Comparison of ENCODE assay signal across 1 cellular context in the genomic region with DNA sequence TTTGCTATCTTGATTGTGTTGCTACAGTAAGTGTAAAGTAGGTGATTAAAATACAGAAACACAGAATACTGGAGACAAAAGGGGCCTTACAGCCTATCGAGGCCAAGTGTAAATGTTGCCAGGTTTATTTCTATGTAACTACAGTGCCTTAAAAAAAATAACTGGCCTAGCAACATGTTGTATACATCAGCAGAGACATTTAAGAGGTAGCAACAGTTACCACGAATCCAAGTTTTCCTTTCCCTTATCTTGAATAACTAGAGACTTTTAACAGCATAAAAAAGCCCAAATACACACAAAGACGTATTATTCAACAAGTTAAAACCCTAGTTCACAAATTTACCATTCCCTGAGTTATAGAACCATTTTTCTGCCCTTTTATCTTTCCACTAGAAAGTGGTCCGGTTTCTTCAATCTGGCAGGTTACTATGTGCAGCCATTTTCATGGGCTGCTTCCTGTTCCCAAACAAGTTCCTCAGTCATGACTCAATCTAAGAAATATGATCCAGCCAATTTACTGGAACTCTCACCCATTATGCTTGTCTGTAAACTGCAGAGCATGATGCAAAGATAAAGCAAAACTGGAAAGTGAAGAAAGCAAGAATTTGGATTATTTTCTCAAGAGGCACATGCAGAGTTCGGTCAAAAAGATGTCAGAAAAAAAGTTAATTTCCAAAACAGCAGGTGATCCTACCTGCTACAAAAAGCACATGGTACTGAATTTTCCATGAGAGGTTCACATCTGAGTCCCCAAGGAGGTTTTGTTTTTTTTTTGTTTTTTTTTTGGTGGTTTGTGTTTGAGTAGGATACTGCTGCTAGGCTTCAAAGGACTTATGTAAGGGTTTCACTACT.
TF ChIP-seq lines count a peak whose summit lies in the region.

No MANE protein-coding gene starts in this region.

TF ChIP-seq in HEK293, 187 proteins besides CTCF, POLR2A, EP300 and RAD21 (continued from another document and continues in another):
- TF ChIP-seq, protein P1, sequence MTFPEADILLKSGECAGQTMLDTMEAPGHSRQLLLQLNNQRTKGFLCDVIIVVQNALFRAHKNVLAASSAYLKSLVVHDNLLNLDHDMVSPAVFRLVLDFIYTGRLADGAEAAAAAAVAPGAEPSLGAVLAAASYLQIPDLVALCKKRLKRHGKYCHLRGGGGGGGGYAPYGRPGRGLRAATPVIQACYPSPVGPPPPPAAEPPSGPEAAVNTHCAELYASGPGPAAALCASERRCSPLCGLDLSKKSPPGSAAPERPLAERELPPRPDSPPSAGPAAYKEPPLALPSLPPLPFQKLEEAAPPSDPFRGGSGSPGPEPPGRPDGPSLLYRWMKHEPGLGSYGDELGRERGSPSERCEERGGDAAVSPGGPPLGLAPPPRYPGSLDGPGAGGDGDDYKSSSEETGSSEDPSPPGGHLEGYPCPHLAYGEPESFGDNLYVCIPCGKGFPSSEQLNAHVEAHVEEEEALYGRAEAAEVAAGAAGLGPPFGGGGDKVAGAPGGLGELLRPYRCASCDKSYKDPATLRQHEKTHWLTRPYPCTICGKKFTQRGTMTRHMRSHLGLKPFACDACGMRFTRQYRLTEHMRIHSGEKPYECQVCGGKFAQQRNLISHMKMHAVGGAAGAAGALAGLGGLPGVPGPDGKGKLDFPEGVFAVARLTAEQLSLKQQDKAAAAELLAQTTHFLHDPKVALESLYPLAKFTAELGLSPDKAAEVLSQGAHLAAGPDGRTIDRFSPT (tag by site-specific recombination; IDR thresholded peaks at IDR 0.05), result peak; percentile 52
- TF ChIP-seq, protein P2, sequence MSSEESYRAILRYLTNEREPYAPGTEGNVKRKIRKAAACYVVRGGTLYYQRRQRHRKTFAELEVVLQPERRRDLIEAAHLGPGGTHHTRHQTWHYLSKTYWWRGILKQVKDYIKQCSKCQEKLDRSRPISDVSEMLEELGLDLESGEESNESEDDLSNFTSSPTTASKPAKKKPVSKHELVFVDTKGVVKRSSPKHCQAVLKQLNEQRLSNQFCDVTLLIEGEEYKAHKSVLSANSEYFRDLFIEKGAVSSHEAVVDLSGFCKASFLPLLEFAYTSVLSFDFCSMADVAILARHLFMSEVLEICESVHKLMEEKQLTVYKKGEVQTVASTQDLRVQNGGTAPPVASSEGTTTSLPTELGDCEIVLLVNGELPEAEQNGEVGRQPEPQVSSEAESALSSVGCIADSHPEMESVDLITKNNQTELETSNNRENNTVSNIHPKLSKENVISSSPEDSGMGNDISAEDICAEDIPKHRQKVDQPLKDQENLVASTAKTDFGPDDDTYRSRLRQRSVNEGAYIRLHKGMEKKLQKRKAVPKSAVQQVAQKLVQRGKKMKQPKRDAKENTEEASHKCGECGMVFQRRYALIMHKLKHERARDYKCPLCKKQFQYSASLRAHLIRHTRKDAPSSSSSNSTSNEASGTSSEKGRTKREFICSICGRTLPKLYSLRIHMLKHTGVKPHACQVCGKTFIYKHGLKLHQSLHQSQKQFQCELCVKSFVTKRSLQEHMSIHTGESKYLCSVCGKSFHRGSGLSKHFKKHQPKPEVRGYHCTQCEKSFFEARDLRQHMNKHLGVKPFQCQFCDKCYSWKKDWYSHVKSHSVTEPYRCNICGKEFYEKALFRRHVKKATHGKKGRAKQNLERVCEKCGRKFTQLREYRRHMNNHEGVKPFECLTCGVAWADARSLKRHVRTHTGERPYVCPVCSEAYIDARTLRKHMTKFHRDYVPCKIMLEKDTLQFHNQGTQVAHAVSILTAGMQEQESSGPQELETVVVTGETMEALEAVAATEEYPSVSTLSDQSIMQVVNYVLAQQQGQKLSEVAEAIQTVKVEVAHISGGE (tag by site-specific recombination; conservative IDR thresholded peaks at IDR 0.05; ENCODE audit: low read depth), result no peak
- peak; percentile 96 for TF ChIP-seq PRDM1 (tag by site-specific recombination; IDR thresholded peaks at IDR 0.05)
- no peak for TF ChIP-seq MYNN (tag by site-specific recombination; IDR thresholded peaks at IDR 0.05; ENCODE audit: borderline replicate concordance)
- TF ChIP-seq, protein P3, sequence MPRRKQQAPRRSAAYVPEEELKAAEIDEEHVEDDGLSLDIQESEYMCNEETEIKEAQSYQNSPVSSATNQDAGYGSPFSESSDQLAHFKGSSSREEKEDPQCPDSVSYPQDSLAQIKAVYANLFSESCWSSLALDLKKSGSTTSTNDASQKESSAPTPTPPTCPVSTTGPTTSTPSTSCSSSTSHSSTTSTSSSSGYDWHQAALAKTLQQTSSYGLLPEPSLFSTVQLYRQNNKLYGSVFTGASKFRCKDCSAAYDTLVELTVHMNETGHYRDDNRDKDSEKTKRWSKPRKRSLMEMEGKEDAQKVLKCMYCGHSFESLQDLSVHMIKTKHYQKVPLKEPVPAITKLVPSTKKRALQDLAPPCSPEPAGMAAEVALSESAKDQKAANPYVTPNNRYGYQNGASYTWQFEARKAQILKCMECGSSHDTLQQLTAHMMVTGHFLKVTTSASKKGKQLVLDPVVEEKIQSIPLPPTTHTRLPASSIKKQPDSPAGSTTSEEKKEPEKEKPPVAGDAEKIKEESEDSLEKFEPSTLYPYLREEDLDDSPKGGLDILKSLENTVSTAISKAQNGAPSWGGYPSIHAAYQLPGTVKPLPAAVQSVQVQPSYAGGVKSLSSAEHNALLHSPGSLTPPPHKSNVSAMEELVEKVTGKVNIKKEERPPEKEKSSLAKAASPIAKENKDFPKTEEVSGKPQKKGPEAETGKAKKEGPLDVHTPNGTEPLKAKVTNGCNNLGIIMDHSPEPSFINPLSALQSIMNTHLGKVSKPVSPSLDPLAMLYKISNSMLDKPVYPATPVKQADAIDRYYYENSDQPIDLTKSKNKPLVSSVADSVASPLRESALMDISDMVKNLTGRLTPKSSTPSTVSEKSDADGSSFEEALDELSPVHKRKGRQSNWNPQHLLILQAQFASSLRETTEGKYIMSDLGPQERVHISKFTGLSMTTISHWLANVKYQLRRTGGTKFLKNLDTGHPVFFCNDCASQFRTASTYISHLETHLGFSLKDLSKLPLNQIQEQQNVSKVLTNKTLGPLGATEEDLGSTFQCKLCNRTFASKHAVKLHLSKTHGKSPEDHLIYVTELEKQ (tag by site-specific recombination; IDR thresholded peaks at IDR 0.05; ENCODE audit: borderline replicate concordance), result no peak
- 0 out of 2 replicates have a peak, but pooled peaks have one; percentile 37 for TF ChIP-seq ZNF184 (tag by site-specific recombination; IDR thresholded peaks at IDR 0.05)
- TF ChIP-seq ZNF2 (tag by site-specific recombination; IDR thresholded peaks at IDR 0.05), result 0 out of 2 replicates have a peak, but pooled peaks have one; percentile 33
- peak; percentile 78 for TF ChIP-seq ZNF660 (tag by site-specific recombination; IDR thresholded peaks at IDR 0.05)
- TF ChIP-seq ZSCAN30 (tag by site-specific recombination; IDR thresholded peaks at IDR 0.05), result peak; percentile 83
- peak; percentile 49; the same call in 1 of the 2 replicates for TF ChIP-seq TCF7L2 (IDR thresholded peaks at IDR 0.05; ENCODE audit: borderline replicate concordance, low read depth, low read length)
- TF ChIP-seq ZNF335 (tag by site-specific recombination; conservative IDR thresholded peaks at IDR 0.05), result peak; percentile 36
- TF ChIP-seq ZFP69B (tag by site-specific recombination; IDR thresholded peaks at IDR 0.05), result peak; percentile 24; the same call in 1 of the 2 replicates
- TF ChIP-seq, protein P4, sequence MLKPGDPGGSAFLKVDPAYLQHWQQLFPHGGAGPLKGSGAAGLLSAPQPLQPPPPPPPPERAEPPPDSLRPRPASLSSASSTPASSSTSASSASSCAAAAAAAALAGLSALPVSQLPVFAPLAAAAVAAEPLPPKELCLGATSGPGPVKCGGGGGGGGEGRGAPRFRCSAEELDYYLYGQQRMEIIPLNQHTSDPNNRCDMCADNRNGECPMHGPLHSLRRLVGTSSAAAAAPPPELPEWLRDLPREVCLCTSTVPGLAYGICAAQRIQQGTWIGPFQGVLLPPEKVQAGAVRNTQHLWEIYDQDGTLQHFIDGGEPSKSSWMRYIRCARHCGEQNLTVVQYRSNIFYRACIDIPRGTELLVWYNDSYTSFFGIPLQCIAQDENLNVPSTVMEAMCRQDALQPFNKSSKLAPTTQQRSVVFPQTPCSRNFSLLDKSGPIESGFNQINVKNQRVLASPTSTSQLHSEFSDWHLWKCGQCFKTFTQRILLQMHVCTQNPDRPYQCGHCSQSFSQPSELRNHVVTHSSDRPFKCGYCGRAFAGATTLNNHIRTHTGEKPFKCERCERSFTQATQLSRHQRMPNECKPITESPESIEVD (tag by site-specific recombination; IDR thresholded peaks at IDR 0.05), result peak; percentile 99
- TF ChIP-seq ZNF366 (tag by site-specific recombination; conservative IDR thresholded peaks at IDR 0.05), result peak; percentile 79
- peak; percentile 90 for TF ChIP-seq ZNF600 (tag by site-specific recombination; IDR thresholded peaks at IDR 0.05)
- TF ChIP-seq ZBTB20 (tag by site-specific recombination; IDR thresholded peaks at IDR 0.05), result peak; percentile 92
- peak; percentile 85 for TF ChIP-seq ZNF629 (tag by site-specific recombination; IDR thresholded peaks at IDR 0.05)
- TF ChIP-seq, protein P5, sequence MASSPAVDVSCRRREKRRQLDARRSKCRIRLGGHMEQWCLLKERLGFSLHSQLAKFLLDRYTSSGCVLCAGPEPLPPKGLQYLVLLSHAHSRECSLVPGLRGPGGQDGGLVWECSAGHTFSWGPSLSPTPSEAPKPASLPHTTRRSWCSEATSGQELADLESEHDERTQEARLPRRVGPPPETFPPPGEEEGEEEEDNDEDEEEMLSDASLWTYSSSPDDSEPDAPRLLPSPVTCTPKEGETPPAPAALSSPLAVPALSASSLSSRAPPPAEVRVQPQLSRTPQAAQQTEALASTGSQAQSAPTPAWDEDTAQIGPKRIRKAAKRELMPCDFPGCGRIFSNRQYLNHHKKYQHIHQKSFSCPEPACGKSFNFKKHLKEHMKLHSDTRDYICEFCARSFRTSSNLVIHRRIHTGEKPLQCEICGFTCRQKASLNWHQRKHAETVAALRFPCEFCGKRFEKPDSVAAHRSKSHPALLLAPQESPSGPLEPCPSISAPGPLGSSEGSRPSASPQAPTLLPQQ (tag by site-specific recombination; IDR thresholded peaks at IDR 0.05), result peak; percentile 33; the same call in 1 of the 2 replicates
- TF ChIP-seq, protein P6, sequence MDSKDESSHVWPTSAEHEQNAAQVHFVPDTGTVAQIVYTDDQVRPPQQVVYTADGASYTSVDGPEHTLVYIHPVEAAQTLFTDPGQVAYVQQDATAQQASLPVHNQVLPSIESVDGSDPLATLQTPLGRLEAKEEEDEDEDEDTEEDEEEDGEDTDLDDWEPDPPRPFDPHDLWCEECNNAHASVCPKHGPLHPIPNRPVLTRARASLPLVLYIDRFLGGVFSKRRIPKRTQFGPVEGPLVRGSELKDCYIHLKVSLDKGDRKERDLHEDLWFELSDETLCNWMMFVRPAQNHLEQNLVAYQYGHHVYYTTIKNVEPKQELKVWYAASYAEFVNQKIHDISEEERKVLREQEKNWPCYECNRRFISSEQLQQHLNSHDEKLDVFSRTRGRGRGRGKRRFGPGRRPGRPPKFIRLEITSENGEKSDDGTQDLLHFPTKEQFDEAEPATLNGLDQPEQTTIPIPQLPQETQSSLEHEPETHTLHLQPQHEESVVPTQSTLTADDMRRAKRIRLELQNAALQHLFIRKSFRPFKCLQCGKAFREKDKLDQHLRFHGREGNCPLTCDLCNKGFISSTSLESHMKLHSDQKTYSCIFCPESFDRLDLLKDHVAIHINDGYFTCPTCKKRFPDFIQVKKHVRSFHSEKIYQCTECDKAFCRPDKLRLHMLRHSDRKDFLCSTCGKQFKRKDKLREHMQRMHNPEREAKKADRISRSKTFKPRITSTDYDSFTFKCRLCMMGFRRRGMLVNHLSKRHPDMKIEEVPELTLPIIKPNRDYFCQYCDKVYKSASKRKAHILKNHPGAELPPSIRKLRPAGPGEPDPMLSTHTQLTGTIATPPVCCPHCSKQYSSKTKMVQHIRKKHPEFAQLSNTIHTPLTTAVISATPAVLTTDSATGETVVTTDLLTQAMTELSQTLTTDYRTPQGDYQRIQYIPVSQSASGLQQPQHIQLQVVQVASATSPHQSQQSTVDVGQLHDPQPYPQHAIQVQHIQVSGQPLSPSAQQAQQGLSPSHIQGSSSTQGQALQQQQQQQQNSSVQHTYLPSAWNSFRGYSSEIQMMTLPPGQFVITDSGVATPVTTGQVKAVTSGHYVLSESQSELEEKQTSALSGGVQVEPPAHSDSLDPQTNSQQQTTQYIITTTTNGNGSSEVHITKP (tag by site-specific recombination; IDR thresholded peaks at IDR 0.05), result peak; percentile 46
- TF ChIP-seq HOXC10 (CRISPR knock-in tag; IDR thresholded peaks at IDR 0.05), result no peak
- no peak for TF ChIP-seq FEZF1 (tag by site-specific recombination; IDR thresholded peaks at IDR 0.05)
- peak; percentile 95 for TF ChIP-seq TRIM28 (IDR thresholded peaks at IDR 0.05; ENCODE audit: borderline replicate concordance, low read length)
- no peak for TF ChIP-seq ZNF416 (tag by site-specific recombination; IDR thresholded peaks at IDR 0.05)
- TF ChIP-seq SCRT1 (tag by site-specific recombination; IDR thresholded peaks at IDR 0.05; ENCODE audit: borderline replicate concordance), result peak; percentile 84; the same call in 1 of the 2 replicates
- TF ChIP-seq ZNF558 (tag by site-specific recombination; IDR thresholded peaks at IDR 0.05), result no peak
- TF ChIP-seq SP7 (tag by site-specific recombination; IDR thresholded peaks at IDR 0.05), result peak; percentile 88
- TF ChIP-seq IKZF3 (tag by site-specific recombination; IDR thresholded peaks at IDR 0.05), result peak; percentile 92
- TF ChIP-seq ZBTB21 (tag by site-specific recombination; IDR thresholded peaks at IDR 0.05), result peak; percentile 64; the same call in 1 of the 2 replicates
- TF ChIP-seq, protein P7, sequence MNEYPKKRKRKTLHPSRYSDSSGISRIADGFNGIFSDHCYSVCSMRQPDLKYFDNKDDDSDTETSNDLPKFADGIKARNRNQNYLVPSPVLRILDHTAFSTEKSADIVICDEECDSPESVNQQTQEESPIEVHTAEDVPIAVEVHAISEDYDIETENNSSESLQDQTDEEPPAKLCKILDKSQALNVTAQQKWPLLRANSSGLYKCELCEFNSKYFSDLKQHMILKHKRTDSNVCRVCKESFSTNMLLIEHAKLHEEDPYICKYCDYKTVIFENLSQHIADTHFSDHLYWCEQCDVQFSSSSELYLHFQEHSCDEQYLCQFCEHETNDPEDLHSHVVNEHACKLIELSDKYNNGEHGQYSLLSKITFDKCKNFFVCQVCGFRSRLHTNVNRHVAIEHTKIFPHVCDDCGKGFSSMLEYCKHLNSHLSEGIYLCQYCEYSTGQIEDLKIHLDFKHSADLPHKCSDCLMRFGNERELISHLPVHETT (tag by site-specific recombination; IDR thresholded peaks at IDR 0.05), result 0 out of 2 replicates have a peak, but pooled peaks have one; percentile 52
- TF ChIP-seq, protein P8, sequence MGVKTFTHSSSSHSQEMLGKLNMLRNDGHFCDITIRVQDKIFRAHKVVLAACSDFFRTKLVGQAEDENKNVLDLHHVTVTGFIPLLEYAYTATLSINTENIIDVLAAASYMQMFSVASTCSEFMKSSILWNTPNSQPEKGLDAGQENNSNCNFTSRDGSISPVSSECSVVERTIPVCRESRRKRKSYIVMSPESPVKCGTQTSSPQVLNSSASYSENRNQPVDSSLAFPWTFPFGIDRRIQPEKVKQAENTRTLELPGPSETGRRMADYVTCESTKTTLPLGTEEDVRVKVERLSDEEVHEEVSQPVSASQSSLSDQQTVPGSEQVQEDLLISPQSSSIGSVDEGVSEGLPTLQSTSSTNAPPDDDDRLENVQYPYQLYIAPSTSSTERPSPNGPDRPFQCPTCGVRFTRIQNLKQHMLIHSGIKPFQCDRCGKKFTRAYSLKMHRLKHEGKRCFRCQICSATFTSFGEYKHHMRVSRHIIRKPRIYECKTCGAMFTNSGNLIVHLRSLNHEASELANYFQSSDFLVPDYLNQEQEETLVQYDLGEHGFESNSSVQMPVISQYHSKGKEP (tag by site-specific recombination; IDR thresholded peaks at IDR 0.05), result 0 out of 2 replicates have a peak, but pooled peaks have one; percentile 54
- TF ChIP-seq ZNF561 (tag by site-specific recombination; IDR thresholded peaks at IDR 0.05; ENCODE audit: borderline replicate concordance), result peak; percentile 41; the same call in 1 of the 2 replicates
